In the genomic region with DNA sequence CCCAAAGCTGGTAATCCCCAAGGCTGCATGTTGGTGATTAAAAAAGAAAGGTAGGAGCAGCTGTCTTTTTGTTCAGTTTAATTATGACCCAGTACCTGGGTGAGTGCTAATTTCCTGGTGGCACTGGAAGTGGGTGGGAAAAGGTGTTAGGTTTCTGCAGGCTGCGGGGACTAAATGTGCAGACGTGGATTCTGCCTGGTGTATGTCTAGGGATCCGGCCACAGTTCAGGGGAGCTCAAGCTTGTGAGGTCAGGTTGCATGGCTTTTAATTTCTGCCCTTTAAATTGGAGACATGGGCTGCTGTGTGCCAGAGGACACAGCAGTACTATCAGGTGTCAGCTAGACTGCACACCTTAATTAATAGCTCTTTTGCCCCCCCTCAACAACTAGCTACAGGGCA, we compare ENCODE assay signal across 19 cellular contexts. TPM values are rescaled to one million over a fixed set of nuclear protein-coding genes. Genes with fewer than 3 reads are reported as not detected.
DNase-seq lines count a peak whose midpoint lies in the region; ATAC-seq, FAIRE-seq and TF ChIP-seq lines count a peak whose summit lies in the region.
"Had no signal": no experiment of that assay in that cellular context is flagged by ENCODE, and none has a peak within 500 bp of the region (broad histone marks: within the 10 kb centered on the region; RNA-seq: fewer than 3 reads in every experiment).

No MANE protein-coding gene starts in this region.

- ATAC-seq in RWPE2 (ENCODE audit: low read depth) (no peak), psoas muscle (peak; percentile 33 to 87 (median 54)), left cardiac atrium (no peak), GM19351 (IDR thresholded peaks at IDR 0.05; ENCODE audit: unreplicated experiment) (no peak)
- ATAC-seq: activated CD8-positive, alpha-beta memory T cell treated with anti-CD3 and anti-CD28 coated beads, Interleukin-2, amount 10 ng/mL, durations not matched to agents 7 days and 5 days; activated T-helper 17 cell treated with anti-CD3 and anti-CD28 coated beads, Interleukin-2, amount 50 U/mL, for 72 hours; naive thymus-derived CD8-positive, alpha-beta T cell had no signal

- H3K4me1 ChIP-seq in RWPE2 (ENCODE audit: insufficient read depth, poor library complexity, severe bottlenecking) (peaks cover 31% of the 10 kb centered on the region), psoas muscle (peaks cover 10% of the 10 kb centered on the region)
- H3K4me1 ChIP-seq: prostate gland had no signal

- no peaks in the 10 kb centered on the region; the same call in 1 of the 2 replicates for H3K36me3 ChIP-seq in RWPE2 (ENCODE audit: low read depth)
- no peaks in the 10 kb centered on the region for H3K36me3 ChIP-seq in psoas muscle (ENCODE audit: insufficient read depth in 1 of 2, low read depth in 1 of 2)
- H3K36me3 ChIP-seq: prostate gland had no signal

- H3K4me3 ChIP-seq in RWPE2 (ENCODE audit: severe bottlenecking), result no peak overlapping the region
- no peak overlapping the region for H3K4me3 ChIP-seq in psoas muscle
- H3K4me3 ChIP-seq: prostate gland, smooth muscle cell, vagina had no signal

- TF ChIP-seq CTCF in RWPE2 (IDR thresholded peaks at IDR 0.05; ENCODE audit: poor library complexity, severe bottlenecking) (no peak), psoas muscle (IDR thresholded peaks at IDR 0.05) (no peak)

- peak overlapping the region; percentile 89 for H3K27ac ChIP-seq in RWPE2 (ENCODE audit: poor library complexity, severe bottlenecking)
- no peak overlapping the region for H3K27ac ChIP-seq in psoas muscle
- H3K27ac ChIP-seq: prostate gland, vagina had no signal

- DNase-seq in NCI-H1105 (lab: John Stamatoyannopoulos, UW) (peak; percentile 74), NCI-H2107 treated with DMSO at 0.1 percent for 48 hours (lab: John Stamatoyannopoulos, UW; ENCODE audit: unreplicated experiment) (peak; percentile 93), RWPE2 (ENCODE audit: low spot score) (no peak), psoas muscle (no peak), left cardiac atrium (no peak), HTR-8/SVneo (ENCODE audit: insufficient read length, low spot score) (no peak)
- DNase-seq: activated CD4-positive, CD25-positive, alpha-beta regulatory T cell treated with anti-CD3 and anti-CD28 coated beads, Interleukin-2, amount 50 U/mL, for 72 hours; activated CD8-positive, alpha-beta memory T cell treated with anti-CD3 and anti-CD28 coated beads, Interleukin-2, amount 10 ng/mL, durations not matched to agents 7 days and 5 days; hippocampal formation; kidney; mesenchymal stem cell; naive thymus-derived CD8-positive, alpha-beta T cell; SIG-M5 had no signal

- H3K9me3 ChIP-seq in RWPE2 (ENCODE audit: severe bottlenecking) (peaks cover 13% of the 10 kb centered on the region), psoas muscle (peaks cover 15% of the 10 kb centered on the region)
- H3K9me3 ChIP-seq: prostate gland had no signal

- no peaks in the 10 kb centered on the region for H3K27me3 ChIP-seq in RWPE2 (ENCODE audit: insufficient read depth, poor library complexity, severe bottlenecking)
- no peaks in the 10 kb centered on the region for H3K27me3 ChIP-seq in psoas muscle (ENCODE audit: insufficient read depth in 3 of 3, low read length in 2 of 3)
- H3K27me3 ChIP-seq: vagina had no signal

- FAIRE-seq in HTR-8/SVneo (lab: Jason Lieb, UNC), result no peak
- FAIRE-seq: G401.6, kidney had no signal

- 37 to 40% (median 37%) methylated on average over 3 of the region's 3 CpGs for WGBS in psoas muscle, 3 donors

- intact Hi-C loops in psoas muscle (cut with DNase I) (no loop called here), left cardiac atrium (cut with DNase I) (no loop called here)

RNA-seq across cellular contexts. Expression of a gene that starts 20.3 kb away (rescaled TPM):
- under 1 TPM; 0.12 to 0.56 (median 0.22) TPM for total RNA-seq in psoas muscle
- polyA plus RNA-seq in psoas muscle, result under 1 TPM; 0.14 to 0.36 (median 0.27) TPM
- under 1 TPM; 0.84 to 0.88 TPM for total RNA-seq in left cardiac atrium

RNA-seq across cellular contexts. Expression of a gene that starts 34.6 kb away (rescaled TPM):
- 10 to 100 TPM; 12.7 to 15.5 (median 15.0) TPM for total RNA-seq in psoas muscle
- 1 to 10 TPM; 2.0 to 5.0 (median 2.9) TPM for polyA plus RNA-seq in psoas muscle
- 10 to 100 TPM; 28.4 to 30.0 TPM for total RNA-seq in left cardiac atrium

Comparison
In these comparisons a context has a peak if more than half of its experiments do, and no peak if none do; other contexts are left out.
1. DNase-seq: peak in NCI-H1105 (single experiment) and NCI-H2107 treated with DMSO at 0.1 percent for 48 hours (single experiment); none in RWPE2 (single experiment), psoas muscle (0 of 2), left cardiac atrium (single experiment) and HTR-8/SVneo (single experiment).
2. ATAC-seq: peak in psoas muscle (4 of 4); none in RWPE2 (single experiment), left cardiac atrium (0 of 2) and GM19351 (single experiment).